Comparison of ENCODE assay signal across 10 cellular contexts in the genomic region with DNA sequence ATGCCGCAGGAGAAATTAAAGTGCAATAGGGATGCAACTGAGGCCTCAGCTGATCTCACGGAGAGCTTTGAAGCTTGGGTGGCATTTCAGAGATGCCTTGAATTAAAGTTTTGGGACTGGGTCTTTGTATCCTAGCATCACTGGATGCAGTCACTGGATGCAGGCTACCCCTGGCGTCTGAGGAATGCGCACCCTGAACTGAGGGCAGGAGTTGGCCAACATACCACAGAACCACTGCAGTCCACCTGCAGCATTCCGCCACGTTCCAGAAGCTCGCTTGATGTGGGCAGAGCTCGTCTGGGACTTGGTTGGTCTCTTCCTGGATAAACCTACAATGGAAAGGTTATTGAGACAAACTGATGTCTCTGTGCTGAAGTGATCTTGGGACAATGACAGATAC. TPM values are rescaled to one million over a fixed set of nuclear protein-coding genes. Genes with fewer than 3 reads are reported as not detected.
"Had no signal": no experiment of that assay in that cellular context is flagged by ENCODE, and none has a peak within 500 bp of the region (broad histone marks: within the 10 kb centered on the region; RNA-seq: fewer than 3 reads in every experiment).

No MANE protein-coding gene starts in this region.

- H3K36me3 ChIP-seq: HAP-1 had no signal

- DNase-seq: GM23248, GOT3, H7, H9, HCEC 1CT, HFFc6 had no signal

- FAIRE-seq: H54 had no signal

- H3K4me3 ChIP-seq: GM23248, GM23338, HAP-1 had no signal

- H2AFZ ChIP-seq: GM23248, GM23338 had no signal

- ATAC-seq: GM23338, HCT116 had no signal

- H3K4me1 ChIP-seq: HAP-1 had no signal

- H3K27ac ChIP-seq: GM23248 had no signal

- H3K9ac ChIP-seq: GM23248 had no signal

- H3K9me3 ChIP-seq: HAP-1 had no signal

- H3K9me3 Mint-ChIP-seq: HFFc6 had no signal

- H3K4me3 Mint-ChIP-seq: GM23338, H9, HFFc6 had no signal

- H3K27ac Mint-ChIP-seq: GM23338, H9, HFFc6 had no signal

- H3K4me2 ChIP-seq: GM23338 had no signal

RNA-seq across cellular contexts. Expression of a gene that starts 34.1 kb away (rescaled TPM):
- total RNA-seq: GM23248, HFFc6 had no signal
- polyA plus RNA-seq: GM23248 had no signal
